Comparison of ENCODE assay signal across 10 cellular contexts in genomic region chr1:176517484-176517883, GRCh38.
A peak's percentile ranks its signal among the peaks of the same experiment; 100 is the strongest.
DNase-seq lines count a peak whose midpoint lies in the region; ATAC-seq and TF ChIP-seq lines count a peak whose summit lies in the region.
"Had no signal": no experiment of that assay in that cellular context is flagged by ENCODE, and none has a peak within 500 bp of the region (broad histone marks: within the 10 kb centered on the region; RNA-seq: fewer than 3 reads in every experiment).

No MANE protein-coding gene starts in this region.

- H3K9ac ChIP-seq in KMS-11, result no peak overlapping the region

- ATAC-seq in GM21619 (IDR thresholded peaks at IDR 0.05; ENCODE audit: unreplicated experiment), result peak; percentile 96
- no peak for ATAC-seq in GM19467 (IDR thresholded peaks at IDR 0.05; ENCODE audit: unreplicated experiment)
- ATAC-seq: activated naive CD8-positive, alpha-beta T cell treated with anti-CD3 and anti-CD28 coated beads, Interleukin-2, amount 50 U/mL, for 24 hours had no signal

- peak overlapping the region; percentile 6; the same call in 1 of the 2 replicates for H2AFZ ChIP-seq in KMS-11 (ENCODE audit: low read depth)

- TF ChIP-seq CTCF in KMS-11 (conservative IDR thresholded peaks at IDR 0.05; ENCODE audit: low read depth, low read length) (no peak), fibroblast of mammary gland (conservative IDR thresholded peaks at IDR 0.05; ENCODE audit: control insufficient read depth, insufficient read depth, low read depth, low read length) (no peak)

- H3K27ac ChIP-seq in KMS-11, result no peak overlapping the region
- H3K27ac ChIP-seq: upper lobe of left lung had no signal

- no peaks in the 10 kb centered on the region for H4K20me1 ChIP-seq in KMS-11 (ENCODE audit: insufficient read depth)

- DNase-seq in ELF-1 (ENCODE audit: low read depth, low spot score), result peak; percentile 3
- DNase-seq in fibroblast of mammary gland (ENCODE audit: low read depth), result peak; percentile 85
- no peak for DNase-seq in cerebellar cortex (ENCODE audit: low spot score)
- no peak for DNase-seq in UCSD-AML1 (lab: John Stamatoyannopoulos, UW; ENCODE audit: unreplicated experiment)
- no peak for DNase-seq in NCI-H128 (lab: John Stamatoyannopoulos, UW; ENCODE audit: unreplicated experiment)
- DNase-seq: activated naive CD8-positive, alpha-beta T cell treated with anti-CD3 and anti-CD28 coated beads, Interleukin-2, amount 50 U/mL, for 24 hours; upper lobe of left lung had no signal

- H3K4me1 ChIP-seq in KMS-11 (ENCODE audit: low read depth, poor library complexity, severe bottlenecking), result peaks cover 35% of the 10 kb centered on the region
- H3K4me1 ChIP-seq: upper lobe of left lung had no signal

- H3K36me3 ChIP-seq in KMS-11 (ENCODE audit: insufficient read depth), result no peaks in the 10 kb centered on the region
- H3K36me3 ChIP-seq: upper lobe of left lung had no signal

- H3K4me2 ChIP-seq in KMS-11, result no peak overlapping the region; the same call in 1 of the 2 replicates

- H3K4me3 ChIP-seq in KMS-11 (IDR thresholded peaks at IDR 0.05; ENCODE audit: insufficient read depth, low read depth, low read length) (no peak overlapping the region), fibroblast of mammary gland (ENCODE audit: control insufficient read depth, low read depth, low read length) (no peak overlapping the region)
- H3K4me3 ChIP-seq: upper lobe of left lung had no signal

- H3K79me2 ChIP-seq in KMS-11 (ENCODE audit: insufficient read depth, low read depth), result no peaks in the 10 kb centered on the region

- H3K27me3 ChIP-seq in KMS-11 (ENCODE audit: insufficient read depth, low read depth), result no peaks in the 10 kb centered on the region
- H3K27me3 ChIP-seq: upper lobe of left lung had no signal

Comparison
In these comparisons a context has a peak if more than half of its experiments do, and no peak if none do; other contexts are left out.
1. DNase-seq: peak in ELF-1 (single experiment) and fibroblast of mammary gland (single experiment); none in cerebellar cortex (single experiment), UCSD-AML1 (single experiment) and NCI-H128 (single experiment).